23 cellular contexts compared by ENCODE assay signal in the genomic region with DNA sequence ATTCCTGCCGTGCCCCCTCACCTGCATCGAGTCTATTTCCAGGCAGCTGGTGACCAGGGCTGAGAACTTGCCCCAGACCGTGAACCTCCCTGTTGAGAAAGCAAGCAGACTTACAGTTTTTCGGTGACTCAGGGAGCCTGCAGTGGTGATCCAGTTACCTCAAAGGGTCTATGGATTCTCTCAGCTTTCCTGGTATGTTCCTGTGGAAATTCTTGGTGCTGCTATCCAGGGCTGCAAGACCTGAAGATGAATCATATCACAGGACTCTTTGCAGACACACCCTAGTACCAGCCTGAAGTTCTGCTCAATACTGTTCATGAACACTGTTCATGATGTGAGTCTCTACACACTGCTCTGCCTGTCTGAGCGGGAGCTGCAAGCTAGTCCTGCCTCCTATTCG.
A peak's percentile ranks its signal among the peaks of the same experiment; 100 is the strongest.
DNase-seq lines count a peak whose midpoint lies in the region; ATAC-seq, FAIRE-seq and TF ChIP-seq lines count a peak whose summit lies in the region.
"Had no signal": no experiment of that assay in that cellular context is flagged by ENCODE, and none has a peak within 500 bp of the region (broad histone marks: within the 10 kb centered on the region; RNA-seq: fewer than 3 reads in every experiment).

No MANE protein-coding gene starts in this region.

- no peak overlapping the region for H3K4me3 ChIP-seq in AG10803 (ENCODE audit: low read length)
- no peak overlapping the region for H3K4me3 ChIP-seq in astrocyte (ENCODE audit: insufficient read depth, low read depth, low read length)
- H3K4me3 ChIP-seq in hepatocyte: no peak overlapping the region
- H3K4me3 ChIP-seq in CD8-positive, alpha-beta T cell (ENCODE audit: low read depth, low read length): no peak overlapping the region
- H3K4me3 ChIP-seq: suprapubic skin had no signal

- peak; percentile 43 for DNase-seq in AG10803 (ENCODE audit: low read depth)
- peak; percentile 86 for DNase-seq in HS-27A (ENCODE audit: low read depth)
- DNase-seq in astrocyte (ENCODE audit: low read depth): peak; percentile 82
- peak; percentile 6 for DNase-seq in hepatocyte (ENCODE audit: low spot score)
- DNase-seq in CD8-positive, alpha-beta T cell: no peak
- DNase-seq in SKM-1 (lab: John Stamatoyannopoulos, UW; ENCODE audit: unreplicated experiment): no peak
- DNase-seq in germinal center (ENCODE audit: low spot score): no peak
- no peak for DNase-seq in NCI-H1092 (lab: John Stamatoyannopoulos, UW)
- DNase-seq: ACHN; activated CD8-positive, alpha-beta T cell treated with anti-CD3 and anti-CD28 coated beads, Interleukin-2, amount 10 ng/mL, durations not matched to agents 7 days and 5 days; activated naive CD4-positive, alpha-beta T cell treated with anti-CD3 and anti-CD28 coated beads, Interleukin-2, amount 50 U/mL, for 16 hours; activated T-cell treated with anti-CD3 and anti-CD28 coated beads, Interleukin-2, amount 50 U/mL, for 48 hours; CD4-positive, CD25-positive, alpha-beta regulatory T cell; dermis blood vessel endothelial cell; DMS153; glutamatergic neuron; NCI-H1436 treated with DMSO at 0.1 percent for 48 hours; NCI-H2171 treated with DMSO at 0.1 percent for 48 hours; NCI-H748 treated with DMSO at 0.1 percent for 48 hours; retina; T-helper 9 cell had no signal

- H3K27ac ChIP-seq in astrocyte (ENCODE audit: low read depth, low read length) (peak overlapping the region; percentile 82), hepatocyte (no peak overlapping the region)
- no peak overlapping the region for H3K27ac ChIP-seq in CD8-positive, alpha-beta T cell (ENCODE audit: low read depth, low read length)
- H3K27ac ChIP-seq: suprapubic skin had no signal

- no peaks in the 10 kb centered on the region for H3K27me3 Mint-ChIP-seq in astrocyte (ENCODE audit: low read depth, unreplicated experiment)
- no peaks in the 10 kb centered on the region for H3K27me3 Mint-ChIP-seq in CD8-positive, alpha-beta T cell (ENCODE audit: low read depth)
- H3K27me3 Mint-ChIP-seq: brain; CD4-positive, CD25-positive, alpha-beta regulatory T cell had no signal

- H3K4me3 Mint-ChIP-seq in astrocyte (ENCODE audit: unreplicated experiment): no peak overlapping the region
- H3K4me3 Mint-ChIP-seq in CD8-positive, alpha-beta T cell: no peak overlapping the region
- H3K4me3 Mint-ChIP-seq: activated CD8-positive, alpha-beta T cell treated with anti-CD3 and anti-CD28 coated beads, Interleukin-2, amount 10 ng/mL, durations not matched to agents 7 days and 5 days; brain; CD4-positive, CD25-positive, alpha-beta regulatory T cell had no signal

- TF ChIP-seq CTCF in AG10803 (conservative IDR thresholded peaks at IDR 0.05; ENCODE audit: low read length) (no peak), astrocyte (IDR thresholded peaks at IDR 0.05; ENCODE audit: insufficient read depth, low read depth, low read length) (no peak), hepatocyte (IDR thresholded peaks at IDR 0.05; ENCODE audit: poor library complexity) (no peak)
- TF ChIP-seq CTCF in CD8-positive, alpha-beta T cell (IDR thresholded peaks at IDR 0.05): no peak

- WGBS in hepatocyte (ENCODE audit: low lambda C conversion rate, missing lambda C conversion rate): 92% methylated on average over 6 of the region's 6 CpGs

- no peaks in the 10 kb centered on the region for H3K36me3 ChIP-seq in astrocyte (ENCODE audit: insufficient read depth, low read length)
- H3K36me3 ChIP-seq in hepatocyte (replicated peaks; ENCODE audit: insufficient read depth, low read depth): no peaks in the 10 kb centered on the region
- no peaks in the 10 kb centered on the region for H3K36me3 ChIP-seq in CD8-positive, alpha-beta T cell (ENCODE audit: insufficient read depth, low read length)
- H3K36me3 ChIP-seq: suprapubic skin had no signal

- POLR2A ChIA-PET in CD8-positive, alpha-beta T cell (lab: Charles Lee): no interaction called here

- no peaks in the 10 kb centered on the region for H4K20me1 ChIP-seq in astrocyte (ENCODE audit: insufficient read depth, low read length)
- no peaks in the 10 kb centered on the region for H4K20me1 ChIP-seq in hepatocyte (ENCODE audit: insufficient read depth, poor library complexity, severe bottlenecking)

- H3K36me3 Mint-ChIP-seq in astrocyte (ENCODE audit: low read depth, unreplicated experiment): peaks cover 6% of the 10 kb centered on the region
- peaks cover 50% of the 10 kb centered on the region for H3K36me3 Mint-ChIP-seq in CD8-positive, alpha-beta T cell

- H2AFZ ChIP-seq in astrocyte (ENCODE audit: low read depth, low read length) (no peak overlapping the region), hepatocyte (no peak overlapping the region)

- intact Hi-C loops in CD8-positive, alpha-beta T cell (cut with DNase I, micrococcal nuclease): no loop called here

- CTCF ChIA-PET in CD8-positive, alpha-beta T cell (lab: Charles Lee): no interaction called here

- H3K4me1 Mint-ChIP-seq in astrocyte (ENCODE audit: low read depth, unreplicated experiment): peaks cover 7% of the 10 kb centered on the region
- no peaks in the 10 kb centered on the region for H3K4me1 Mint-ChIP-seq in CD8-positive, alpha-beta T cell (ENCODE audit: low read depth)
- H3K4me1 Mint-ChIP-seq: brain had no signal

- H3K9me3 Mint-ChIP-seq in astrocyte (ENCODE audit: unreplicated experiment): peaks cover 3% of the 10 kb centered on the region
- peaks cover 30% of the 10 kb centered on the region for H3K9me3 Mint-ChIP-seq in CD8-positive, alpha-beta T cell

- ATAC-seq in CD8-positive, alpha-beta T cell: no peak
- ATAC-seq: activated CD8-positive, alpha-beta T cell treated with anti-CD3 and anti-CD28 coated beads, Interleukin-2, amount 10 ng/mL, durations not matched to agents 7 days and 5 days had no signal

- H3K27me3 ChIP-seq in astrocyte (ENCODE audit: insufficient read depth, low read length) (no peaks in the 10 kb centered on the region), hepatocyte (no peaks in the 10 kb centered on the region)
- no peaks in the 10 kb centered on the region for H3K27me3 ChIP-seq in CD8-positive, alpha-beta T cell (ENCODE audit: insufficient read depth, low read length)
- H3K27me3 ChIP-seq: suprapubic skin had no signal

- no peak for FAIRE-seq in astrocyte (lab: Jason Lieb, UNC)

- H3K9me3 ChIP-seq in astrocyte (ENCODE audit: insufficient read depth, low read depth, low read length) (no peaks in the 10 kb centered on the region), hepatocyte (ENCODE audit: low read depth) (no peaks in the 10 kb centered on the region)
- no peaks in the 10 kb centered on the region for H3K9me3 ChIP-seq in CD8-positive, alpha-beta T cell (ENCODE audit: low read length)
- H3K9me3 ChIP-seq: suprapubic skin had no signal

- peak overlapping the region; percentile 55 for H3K9ac ChIP-seq in astrocyte (ENCODE audit: low read length)

- peaks cover 7% of the 10 kb centered on the region for H3K4me1 ChIP-seq in astrocyte (ENCODE audit: insufficient read depth, low read length)
- H3K4me1 ChIP-seq in hepatocyte (ENCODE audit: insufficient read depth): no peaks in the 10 kb centered on the region
- no peaks in the 10 kb centered on the region for H3K4me1 ChIP-seq in CD8-positive, alpha-beta T cell (ENCODE audit: insufficient read depth, low read length)
- H3K4me1 ChIP-seq: suprapubic skin had no signal

- H3K4me2 ChIP-seq in astrocyte (ENCODE audit: low read length) (peak overlapping the region; percentile 52), hepatocyte (no peak overlapping the region)

- H3K79me2 ChIP-seq in astrocyte (ENCODE audit: insufficient read depth, low read length) (peaks cover 3% of the 10 kb centered on the region), hepatocyte (peaks cover 2% of the 10 kb centered on the region)

- no peaks in the 10 kb centered on the region for H3K9me2 ChIP-seq in hepatocyte (replicated peaks; ENCODE audit: insufficient read depth)

- H3K27ac Mint-ChIP-seq in astrocyte (ENCODE audit: unreplicated experiment): no peak overlapping the region
- H3K27ac Mint-ChIP-seq in CD8-positive, alpha-beta T cell: no peak overlapping the region
- H3K27ac Mint-ChIP-seq: activated CD8-positive, alpha-beta T cell treated with anti-CD3 and anti-CD28 coated beads, Interleukin-2, amount 10 ng/mL, durations not matched to agents 7 days and 5 days; brain; CD4-positive, CD25-positive, alpha-beta regulatory T cell had no signal

Comparison
In these comparisons a context has a peak if more than half of its experiments do, and no peak if none do; other contexts are left out.
1. DNase-seq: peak in AG10803 (single experiment), HS-27A (single experiment), astrocyte (single experiment) and hepatocyte (single experiment); none in CD8-positive, alpha-beta T cell (0 of 7), SKM-1 (single experiment), germinal center (single experiment) and NCI-H1092 (single experiment).